In the genomic region with DNA sequence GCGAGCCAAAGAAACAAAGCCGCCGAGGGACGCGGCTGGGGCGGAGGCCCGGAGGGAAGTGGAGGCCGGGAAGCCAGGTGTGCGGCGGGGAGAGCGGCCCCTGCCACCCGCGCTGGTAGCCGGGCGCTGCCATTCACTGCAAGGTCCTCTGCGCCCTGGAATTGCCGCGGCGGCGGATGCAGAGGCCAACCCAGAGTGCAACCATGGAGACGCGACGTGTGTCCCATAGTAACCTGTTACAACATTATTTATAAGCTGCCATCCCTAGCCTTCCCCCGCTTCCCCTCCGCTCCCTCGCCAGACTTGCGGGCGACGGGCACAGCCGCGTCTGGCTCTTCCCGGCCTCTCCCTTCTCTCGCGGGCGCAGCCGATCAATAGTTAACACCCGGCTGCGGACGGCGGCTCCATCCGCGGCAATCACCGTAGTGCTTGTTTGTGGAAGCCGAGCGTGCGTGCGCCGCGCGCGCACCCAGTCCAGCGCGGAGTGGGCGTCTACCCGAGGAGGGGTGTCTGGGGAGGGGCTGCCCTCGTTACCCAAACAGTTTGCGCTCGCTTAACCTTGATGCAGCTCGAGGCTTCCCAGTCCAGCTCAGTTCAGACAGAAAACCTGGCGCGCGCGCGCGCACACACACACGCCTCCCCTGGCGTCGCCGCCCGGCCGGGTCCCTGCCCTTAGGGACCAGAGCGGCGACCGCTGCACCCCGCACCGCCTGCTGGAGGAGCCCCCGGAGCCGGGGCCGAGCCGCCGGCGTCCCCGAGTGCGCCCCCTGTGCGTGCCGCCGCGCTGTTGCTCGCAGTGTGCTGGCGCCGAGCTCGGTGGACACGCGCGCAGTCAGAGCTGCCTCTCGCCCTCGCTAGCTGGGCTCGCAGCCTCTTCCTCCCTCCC, we compare ENCODE assay signal across 2 cellular contexts.
TF ChIP-seq lines count a peak whose summit lies in the region.

No MANE protein-coding gene starts in this region.

TF ChIP-seq in SK-N-SH, 30 proteins besides CTCF, POLR2A, EP300 and RAD21:
- TF ChIP-seq, protein P1, sequence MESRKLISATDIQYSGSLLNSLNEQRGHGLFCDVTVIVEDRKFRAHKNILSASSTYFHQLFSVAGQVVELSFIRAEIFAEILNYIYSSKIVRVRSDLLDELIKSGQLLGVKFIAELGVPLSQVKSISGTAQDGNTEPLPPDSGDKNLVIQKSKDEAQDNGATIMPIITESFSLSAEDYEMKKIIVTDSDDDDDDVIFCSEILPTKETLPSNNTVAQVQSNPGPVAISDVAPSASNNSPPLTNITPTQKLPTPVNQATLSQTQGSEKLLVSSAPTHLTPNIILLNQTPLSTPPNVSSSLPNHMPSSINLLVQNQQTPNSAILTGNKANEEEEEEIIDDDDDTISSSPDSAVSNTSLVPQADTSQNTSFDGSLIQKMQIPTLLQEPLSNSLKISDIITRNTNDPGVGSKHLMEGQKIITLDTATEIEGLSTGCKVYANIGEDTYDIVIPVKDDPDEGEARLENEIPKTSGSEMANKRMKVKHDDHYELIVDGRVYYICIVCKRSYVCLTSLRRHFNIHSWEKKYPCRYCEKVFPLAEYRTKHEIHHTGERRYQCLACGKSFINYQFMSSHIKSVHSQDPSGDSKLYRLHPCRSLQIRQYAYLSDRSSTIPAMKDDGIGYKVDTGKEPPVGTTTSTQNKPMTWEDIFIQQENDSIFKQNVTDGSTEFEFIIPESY (IDR thresholded peaks at IDR 0.05; ENCODE audit: borderline replicate concordance, low read depth): no peak
- no peak for TF ChIP-seq CHD2 (IDR thresholded peaks at IDR 0.05; ENCODE audit: low read length, partially characterized antibody)
- TF ChIP-seq TCF12 (IDR thresholded peaks at IDR 0.05): no peak
- TF ChIP-seq, protein P2, sequence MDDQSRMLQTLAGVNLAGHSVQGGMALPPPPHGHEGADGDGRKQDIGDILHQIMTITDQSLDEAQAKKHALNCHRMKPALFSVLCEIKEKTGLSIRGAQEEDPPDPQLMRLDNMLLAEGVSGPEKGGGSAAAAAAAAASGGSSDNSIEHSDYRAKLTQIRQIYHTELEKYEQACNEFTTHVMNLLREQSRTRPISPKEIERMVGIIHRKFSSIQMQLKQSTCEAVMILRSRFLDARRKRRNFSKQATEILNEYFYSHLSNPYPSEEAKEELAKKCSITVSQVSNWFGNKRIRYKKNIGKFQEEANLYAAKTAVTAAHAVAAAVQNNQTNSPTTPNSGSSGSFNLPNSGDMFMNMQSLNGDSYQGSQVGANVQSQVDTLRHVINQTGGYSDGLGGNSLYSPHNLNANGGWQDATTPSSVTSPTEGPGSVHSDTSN (IDR thresholded peaks at IDR 0.05): no peak
- TF ChIP-seq, protein P3, sequence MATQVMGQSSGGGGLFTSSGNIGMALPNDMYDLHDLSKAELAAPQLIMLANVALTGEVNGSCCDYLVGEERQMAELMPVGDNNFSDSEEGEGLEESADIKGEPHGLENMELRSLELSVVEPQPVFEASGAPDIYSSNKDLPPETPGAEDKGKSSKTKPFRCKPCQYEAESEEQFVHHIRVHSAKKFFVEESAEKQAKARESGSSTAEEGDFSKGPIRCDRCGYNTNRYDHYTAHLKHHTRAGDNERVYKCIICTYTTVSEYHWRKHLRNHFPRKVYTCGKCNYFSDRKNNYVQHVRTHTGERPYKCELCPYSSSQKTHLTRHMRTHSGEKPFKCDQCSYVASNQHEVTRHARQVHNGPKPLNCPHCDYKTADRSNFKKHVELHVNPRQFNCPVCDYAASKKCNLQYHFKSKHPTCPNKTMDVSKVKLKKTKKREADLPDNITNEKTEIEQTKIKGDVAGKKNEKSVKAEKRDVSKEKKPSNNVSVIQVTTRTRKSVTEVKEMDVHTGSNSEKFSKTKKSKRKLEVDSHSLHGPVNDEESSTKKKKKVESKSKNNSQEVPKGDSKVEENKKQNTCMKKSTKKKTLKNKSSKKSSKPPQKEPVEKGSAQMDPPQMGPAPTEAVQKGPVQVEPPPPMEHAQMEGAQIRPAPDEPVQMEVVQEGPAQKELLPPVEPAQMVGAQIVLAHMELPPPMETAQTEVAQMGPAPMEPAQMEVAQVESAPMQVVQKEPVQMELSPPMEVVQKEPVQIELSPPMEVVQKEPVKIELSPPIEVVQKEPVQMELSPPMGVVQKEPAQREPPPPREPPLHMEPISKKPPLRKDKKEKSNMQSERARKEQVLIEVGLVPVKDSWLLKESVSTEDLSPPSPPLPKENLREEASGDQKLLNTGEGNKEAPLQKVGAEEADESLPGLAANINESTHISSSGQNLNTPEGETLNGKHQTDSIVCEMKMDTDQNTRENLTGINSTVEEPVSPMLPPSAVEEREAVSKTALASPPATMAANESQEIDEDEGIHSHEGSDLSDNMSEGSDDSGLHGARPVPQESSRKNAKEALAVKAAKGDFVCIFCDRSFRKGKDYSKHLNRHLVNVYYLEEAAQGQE (IDR thresholded peaks at IDR 0.05; ENCODE audit: low read depth, low read length): no peak
- no peak for TF ChIP-seq EZH2phosphoT487 (IDR thresholded peaks at IDR 0.05; ENCODE audit: borderline replicate concordance, low read depth)
- TF ChIP-seq SIN3A (IDR thresholded peaks at IDR 0.05; ENCODE audit: borderline replicate concordance, low read depth, low read length): no peak
- TF ChIP-seq YY1 (IDR thresholded peaks at IDR 0.05; ENCODE audit: low read depth): no peak
- no peak for TF ChIP-seq NRF1 (IDR thresholded peaks at IDR 0.05; ENCODE audit: low read depth, low read length)
- TF ChIP-seq, protein P4, sequence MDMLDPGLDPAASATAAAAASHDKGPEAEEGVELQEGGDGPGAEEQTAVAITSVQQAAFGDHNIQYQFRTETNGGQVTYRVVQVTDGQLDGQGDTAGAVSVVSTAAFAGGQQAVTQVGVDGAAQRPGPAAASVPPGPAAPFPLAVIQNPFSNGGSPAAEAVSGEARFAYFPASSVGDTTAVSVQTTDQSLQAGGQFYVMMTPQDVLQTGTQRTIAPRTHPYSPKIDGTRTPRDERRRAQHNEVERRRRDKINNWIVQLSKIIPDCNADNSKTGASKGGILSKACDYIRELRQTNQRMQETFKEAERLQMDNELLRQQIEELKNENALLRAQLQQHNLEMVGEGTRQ (IDR thresholded peaks at IDR 0.05; ENCODE audit: borderline replicate concordance, low read depth, low read length): no peak
- no peak for TF ChIP-seq ELF1 (IDR thresholded peaks at IDR 0.05)
- no peak for TF ChIP-seq MEF2A (IDR thresholded peaks at IDR 0.05; ENCODE audit: borderline replicate concordance, low read depth)
- no peak for TF ChIP-seq TEAD4 (IDR thresholded peaks at IDR 0.05; ENCODE audit: borderline replicate concordance, insufficient read depth)
- TF ChIP-seq, protein P5, sequence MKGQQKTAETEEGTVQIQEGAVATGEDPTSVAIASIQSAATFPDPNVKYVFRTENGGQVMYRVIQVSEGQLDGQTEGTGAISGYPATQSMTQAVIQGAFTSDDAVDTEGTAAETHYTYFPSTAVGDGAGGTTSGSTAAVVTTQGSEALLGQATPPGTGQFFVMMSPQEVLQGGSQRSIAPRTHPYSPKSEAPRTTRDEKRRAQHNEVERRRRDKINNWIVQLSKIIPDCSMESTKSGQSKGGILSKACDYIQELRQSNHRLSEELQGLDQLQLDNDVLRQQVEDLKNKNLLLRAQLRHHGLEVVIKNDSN (IDR thresholded peaks at IDR 0.05; ENCODE audit: borderline replicate concordance, low read depth): no peak
- TF ChIP-seq POLR2AphosphoS5 (IDR thresholded peaks at IDR 0.05; ENCODE audit: low read depth, low read length): no peak
- no peak for TF ChIP-seq NFIC (IDR thresholded peaks at IDR 0.05; ENCODE audit: borderline replicate concordance)
- TF ChIP-seq SMC3 (IDR thresholded peaks at IDR 0.05; ENCODE audit: low read depth, low read length): no peak
- TF ChIP-seq FOSL2 (IDR thresholded peaks at IDR 0.05; ENCODE audit: borderline replicate concordance, low read depth): no peak

TF ChIP-seq in SK-N-SH treated with all-trans-retinoic acid at 6 μM for 48 hours, 23 proteins besides CTCF, POLR2A, EP300 and RAD21 (continued from another document):
- TF ChIP-seq, protein P6, sequence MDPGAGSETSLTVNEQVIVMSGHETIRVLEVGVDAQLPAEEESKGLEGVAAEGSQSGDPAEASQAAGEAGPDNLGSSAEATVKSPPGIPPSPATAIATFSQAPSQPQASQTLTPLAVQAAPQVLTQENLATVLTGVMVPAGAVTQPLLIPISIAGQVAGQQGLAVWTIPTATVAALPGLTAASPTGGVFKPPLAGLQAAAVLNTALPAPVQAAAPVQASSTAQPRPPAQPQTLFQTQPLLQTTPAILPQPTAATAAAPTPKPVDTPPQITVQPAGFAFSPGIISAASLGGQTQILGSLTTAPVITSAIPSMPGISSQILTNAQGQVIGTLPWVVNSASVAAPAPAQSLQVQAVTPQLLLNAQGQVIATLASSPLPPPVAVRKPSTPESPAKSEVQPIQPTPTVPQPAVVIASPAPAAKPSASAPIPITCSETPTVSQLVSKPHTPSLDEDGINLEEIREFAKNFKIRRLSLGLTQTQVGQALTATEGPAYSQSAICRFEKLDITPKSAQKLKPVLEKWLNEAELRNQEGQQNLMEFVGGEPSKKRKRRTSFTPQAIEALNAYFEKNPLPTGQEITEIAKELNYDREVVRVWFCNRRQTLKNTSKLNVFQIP (CRISPR knock-in tag; IDR thresholded peaks at IDR 0.05; ENCODE audit: borderline replicate concordance, low read depth): no peak
- no peak for TF ChIP-seq TCF4 (CRISPR knock-in tag; IDR thresholded peaks at IDR 0.05; ENCODE audit: borderline replicate concordance)
